Comparison of ENCODE assay signal across 10 cellular contexts in the genomic region with DNA sequence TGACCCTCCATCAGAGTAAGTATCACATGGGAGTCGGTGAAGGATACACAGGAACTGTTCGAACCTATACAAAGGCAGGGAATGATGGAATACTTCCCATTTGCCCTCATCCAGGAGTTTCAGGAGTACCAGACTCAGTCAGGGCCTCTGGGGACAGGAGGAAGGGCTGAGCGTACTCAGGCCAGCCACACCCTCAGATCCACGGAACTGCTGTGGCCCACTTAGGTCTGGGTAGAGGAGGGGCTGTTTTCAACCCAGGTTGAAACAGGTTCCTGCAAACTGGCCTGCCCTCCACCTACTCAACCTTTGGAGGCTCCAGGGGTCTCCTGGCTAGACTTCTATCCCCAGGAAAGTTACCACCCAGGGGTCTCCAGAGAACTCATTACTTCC. TPM values are rescaled to one million over a fixed set of nuclear protein-coding genes. Genes with fewer than 3 reads are reported as not detected.
A peak's percentile ranks its signal among the peaks of the same experiment; 100 is the strongest.
DNase-seq lines count a peak whose midpoint lies in the region; ATAC-seq and TF ChIP-seq lines count a peak whose summit lies in the region.
"Had no signal": no experiment of that assay in that cellular context is flagged by ENCODE, and none has a peak within 500 bp of the region (broad histone marks: within the 10 kb centered on the region; RNA-seq: fewer than 3 reads in every experiment).

No MANE protein-coding gene starts in this region.

- peak overlapping the region; percentile 72 for H3K27ac ChIP-seq in left ventricle myocardium inferior (replicated peaks)
- peak overlapping the region; percentile 68 for H3K27ac ChIP-seq in layer of hippocampus (ENCODE audit: low read depth, low read length)
- peak overlapping the region; percentile 78 for H3K27ac ChIP-seq in vagina

- peaks cover 8% of the 10 kb centered on the region for H3K4me1 Mint-ChIP-seq in activated CD8-positive, alpha-beta T cell treated with anti-CD3 and anti-CD28 coated beads for 36 hours (ENCODE audit: low read depth)

- H3K4me3 ChIP-seq in left ventricle myocardium inferior: peak overlapping the region; percentile 60
- no peak overlapping the region for H3K4me3 ChIP-seq in vagina
- H3K4me3 ChIP-seq: MG63 had no signal

- H3K36me3 ChIP-seq in left ventricle myocardium inferior (no peaks in the 10 kb centered on the region), vagina (peaks cover 0 to 12% of the 10 kb centered on the region in 2 donors)
- H3K36me3 ChIP-seq: MG63 had no signal

- intact Hi-C loops in left ventricle myocardium inferior (cut with micrococcal nuclease) (no loop called here), cardiac septum (cut with DNase I) (loop anchor here (10.0 kb wide), 1 partner anchor 180 kb away; no protein-coding TSS in a partner anchor), vagina (cut with DNase I) (no loop called here)
- intact Hi-C loops in activated CD8-positive, alpha-beta T cell treated with anti-CD3 and anti-CD28 coated beads for 36 hours (cut with micrococcal nuclease): no loop called here

- ATAC-seq in activated CD8-positive, alpha-beta T cell treated with anti-CD3 and anti-CD28 coated beads for 36 hours: peak; percentile 31
- ATAC-seq in HG03442 (IDR thresholded peaks at IDR 0.05; ENCODE audit: unreplicated experiment): no peak

- no peak for DNase-seq in left ventricle myocardium inferior
- no peak for DNase-seq in cardiac septum (ENCODE audit: low spot score)
- DNase-seq in activated CD8-positive, alpha-beta T cell treated with anti-CD3 and anti-CD28 coated beads for 36 hours: no peak
- no peak for DNase-seq in vagina (ENCODE audit: extremely low spot score in 2 of 2)
- no peak for DNase-seq in OCI-M2 (lab: John Stamatoyannopoulos, UW; ENCODE audit: unreplicated experiment)
- DNase-seq in retina: no peak

- H3K27ac Mint-ChIP-seq in activated CD8-positive, alpha-beta T cell treated with anti-CD3 and anti-CD28 coated beads for 36 hours: peak overlapping the region; percentile 81

- no peak for TF ChIP-seq CTCF in left ventricle myocardium inferior (IDR thresholded peaks at IDR 0.05; ENCODE audit: borderline replicate concordance)
- no peak for TF ChIP-seq CTCF in activated CD8-positive, alpha-beta T cell treated with anti-CD3 and anti-CD28 coated beads for 36 hours (IDR thresholded peaks at IDR 0.05)
- TF ChIP-seq CTCF in vagina (IDR thresholded peaks at IDR 0.05): no peak

- peak overlapping the region; percentile 85 for H3K4me3 Mint-ChIP-seq in activated CD8-positive, alpha-beta T cell treated with anti-CD3 and anti-CD28 coated beads for 36 hours

- H3K36me3 Mint-ChIP-seq in activated CD8-positive, alpha-beta T cell treated with anti-CD3 and anti-CD28 coated beads for 36 hours (ENCODE audit: low read depth): no peaks in the 10 kb centered on the region

- H3K27me3 ChIP-seq in left ventricle myocardium inferior (ENCODE audit: low read depth) (peaks cover 6% of the 10 kb centered on the region), layer of hippocampus (ENCODE audit: control insufficient read depth, insufficient read depth, low read length) (no peaks in the 10 kb centered on the region), vagina (no peaks in the 10 kb centered on the region)
- H3K27me3 ChIP-seq: MG63 had no signal

- CTCF ChIA-PET in activated CD8-positive, alpha-beta T cell treated with anti-CD3 and anti-CD28 coated beads for 36 hours (lab: Charles Lee): interaction anchor here (0.9 to 11.8 kb wide), 21 partner anchors 8 to 443 kb away, joined by 3 to 211 read pairs (median 6); partner anchors contain the start of gene RNU5B-1

- H3K9me3 ChIP-seq in left ventricle myocardium inferior (replicated peaks) (no peaks in the 10 kb centered on the region), vagina (no peaks in the 10 kb centered on the region)
- H3K9me3 ChIP-seq: MG63 had no signal

- no peak for TF ChIP-seq POLR2A in vagina (IDR thresholded peaks at IDR 0.05)

- H3K4me1 ChIP-seq in left ventricle myocardium inferior: peaks cover 27% of the 10 kb centered on the region
- H3K4me1 ChIP-seq in vagina: peaks cover 24% of the 10 kb centered on the region

- H3K9me3 Mint-ChIP-seq in activated CD8-positive, alpha-beta T cell treated with anti-CD3 and anti-CD28 coated beads for 36 hours: no peaks in the 10 kb centered on the region

- POLR2A ChIA-PET in activated CD8-positive, alpha-beta T cell treated with anti-CD3 and anti-CD28 coated beads for 36 hours (lab: Charles Lee): interaction anchor here (0.7 to 1.9 kb wide), 3 partner anchors 24 to 80 kb away, joined by 3 to 11 read pairs (median 4); partner anchors contain the start of gene RNU5B-1

- peaks cover 10% of the 10 kb centered on the region for H3K27me3 Mint-ChIP-seq in activated CD8-positive, alpha-beta T cell treated with anti-CD3 and anti-CD28 coated beads for 36 hours

RNA-seq across cellular contexts. Expression of gene IGDCC3, which starts 6.7 kb away (rescaled TPM):
- total RNA-seq in left ventricle myocardium inferior: 0.16 TPM
- not detected for total RNA-seq in cardiac septum
- not detected for total RNA-seq in activated CD8-positive, alpha-beta T cell treated with anti-CD3 and anti-CD28 coated beads for 36 hours
- 0.49 TPM for total RNA-seq in vagina
- total RNA-seq: fibroblast of lung had no signal

RNA-seq across cellular contexts. Expression of gene IGDCC4, which starts 38.2 kb away (rescaled TPM):
- total RNA-seq in left ventricle myocardium inferior (0.96 TPM), cardiac septum (0.92 TPM), vagina (8.8 TPM)
- total RNA-seq in activated CD8-positive, alpha-beta T cell treated with anti-CD3 and anti-CD28 coated beads for 36 hours: under 1 TPM; 0.20 to 0.31 TPM
